In genomic region chr17:17831208-17832039, GRCh38 we compare ENCODE assay signal across 14 cellular contexts. TPM values are rescaled to one million over a fixed set of nuclear protein-coding genes. Genes with fewer than 3 reads are reported as not detected.
DNase-seq lines count a peak whose midpoint lies in the region; ATAC-seq, FAIRE-seq and TF ChIP-seq lines count a peak whose summit lies in the region.
"Had no signal": no experiment of that assay in that cellular context is flagged by ENCODE, and none has a peak within 500 bp of the region (broad histone marks: within the 10 kb centered on the region; RNA-seq: fewer than 3 reads in every experiment).

No MANE protein-coding gene starts in this region.

- peaks cover 12% of the 10 kb centered on the region for H3K4me1 Mint-ChIP-seq in astrocyte (ENCODE audit: low read depth, unreplicated experiment)

- H3K36me3 Mint-ChIP-seq in astrocyte (ENCODE audit: low read depth, unreplicated experiment) = peaks cover 13% of the 10 kb centered on the region

- peaks cover 49% of the 10 kb centered on the region for H3K4me1 ChIP-seq in Karpas-422 (ENCODE audit: low read length)
- H3K4me1 ChIP-seq in astrocyte (ENCODE audit: insufficient read depth, low read length) = peaks cover 18% of the 10 kb centered on the region
- H3K4me1 ChIP-seq in skeletal muscle tissue (ENCODE audit: control insufficient read depth in 3 of 3, insufficient read depth in 3 of 3, low read length in 3 of 3) = peaks cover 73 to 82% (median 75%) of the 10 kb centered on the region in 3 donors

- H4K20me1 ChIP-seq in Karpas-422 (ENCODE audit: insufficient read depth, low read depth, low read length) = peaks cover 14% of the 10 kb centered on the region
- H4K20me1 ChIP-seq in astrocyte (ENCODE audit: insufficient read depth, low read length) = peaks cover 85% of the 10 kb centered on the region

- no peaks in the 10 kb centered on the region for H3K27me3 ChIP-seq in Karpas-422 (ENCODE audit: low read length)
- no peaks in the 10 kb centered on the region for H3K27me3 ChIP-seq in astrocyte (ENCODE audit: insufficient read depth, low read length)
- no peaks in the 10 kb centered on the region for H3K27me3 ChIP-seq in layer of hippocampus (ENCODE audit: control insufficient read depth, insufficient read depth, low read length)
- H3K27me3 ChIP-seq in skeletal muscle tissue (ENCODE audit: control insufficient read depth in 3 of 3, insufficient read depth in 3 of 3, low read length in 3 of 3) = no peaks in the 10 kb centered on the region

- TF ChIP-seq CTCF in astrocyte (IDR thresholded peaks at IDR 0.05; ENCODE audit: insufficient read depth, low read depth, low read length) (no peak), GM13976 (IDR thresholded peaks at IDR 0.05; ENCODE audit: borderline replicate concordance, control extremely low read depth, extremely low read depth, insufficient read depth, missing control alignments) (no peak)

- H3K9ac ChIP-seq in Karpas-422 (ENCODE audit: low read length) = no peak overlapping the region
- no peak overlapping the region for H3K9ac ChIP-seq in astrocyte (ENCODE audit: low read length)
- peak overlapping the region; percentile 24 to 74 (median 69) for H3K9ac ChIP-seq in skeletal muscle tissue (ENCODE audit: low read depth in 1 of 3, low read length in 3 of 3)
- H3K9ac ChIP-seq: KMS-11 had no signal

- no peak overlapping the region for H3K27ac ChIP-seq in Karpas-422 (ENCODE audit: low read length)
- H3K27ac ChIP-seq in astrocyte (ENCODE audit: low read depth, low read length) = no peak overlapping the region
- H3K27ac ChIP-seq in layer of hippocampus (ENCODE audit: low read depth, low read length) = peak overlapping the region; percentile 74
- H3K27ac ChIP-seq in skeletal muscle tissue (ENCODE audit: low read depth, low read length) = peak overlapping the region; percentile 82
- H3K27ac ChIP-seq: KMS-11 had no signal

- H2AFZ ChIP-seq in Karpas-422 (ENCODE audit: low read length) (no peak overlapping the region), astrocyte (ENCODE audit: low read depth, low read length) (no peak overlapping the region)

- H3K79me2 ChIP-seq in Karpas-422 (ENCODE audit: low read length) = peaks cover 91% of the 10 kb centered on the region
- H3K79me2 ChIP-seq in astrocyte (ENCODE audit: insufficient read depth, low read length) = peaks cover 92% of the 10 kb centered on the region

- no peak for FAIRE-seq in astrocyte (lab: Jason Lieb, UNC)

- H3K9me3 ChIP-seq in Karpas-422 (ENCODE audit: low read length) = no peaks in the 10 kb centered on the region
- no peaks in the 10 kb centered on the region for H3K9me3 ChIP-seq in astrocyte (ENCODE audit: insufficient read depth, low read depth, low read length)
- no peaks in the 10 kb centered on the region for H3K9me3 ChIP-seq in skeletal muscle tissue (ENCODE audit: control insufficient read depth in 3 of 3, low read length in 3 of 3)

- peak; percentile 38 for DNase-seq in Karpas-422
- no peak for DNase-seq in astrocyte (ENCODE audit: low read depth)
- DNase-seq in GM13976 (ENCODE audit: low spot score) = no peak
- no peak for DNase-seq in HT-29 (ENCODE audit: low spot score)
- DNase-seq: erythroblast; immature natural killer cell; OCI-M1; stimulated activated naive B cell treated with anti-CD40 and anti-IgM and Interleukin-4, amounts not matched to agents 10 μg/mL and 1 μg/mL and 100 μg/mL, for 72 hours; T1000 had no signal

- peak overlapping the region; percentile 26 for H3K27ac Mint-ChIP-seq in astrocyte (ENCODE audit: unreplicated experiment)
- H3K27ac Mint-ChIP-seq: immature natural killer cell had no signal

- H3K27me3 Mint-ChIP-seq in astrocyte (ENCODE audit: low read depth, unreplicated experiment) = no peaks in the 10 kb centered on the region
- H3K27me3 Mint-ChIP-seq: stimulated activated naive B cell treated with anti-CD40 and anti-IgM and Interleukin-4, amounts not matched to agents 10 μg/mL and 1 μg/mL and 100 μg/mL, for 72 hours had no signal

- H3K4me3 ChIP-seq in Karpas-422 (ENCODE audit: low read length) = no peak overlapping the region
- no peak overlapping the region for H3K4me3 ChIP-seq in astrocyte (ENCODE audit: insufficient read depth, low read depth, low read length)
- H3K4me3 ChIP-seq in skeletal muscle tissue (ENCODE audit: low read length in 3 of 3) = peak overlapping the region in 1 of 3 donors; percentile 1

- no peak overlapping the region for H3K4me3 Mint-ChIP-seq in astrocyte (ENCODE audit: unreplicated experiment)

- no peaks in the 10 kb centered on the region for H3K36me3 ChIP-seq in Karpas-422 (ENCODE audit: insufficient read depth, low read length)
- no peaks in the 10 kb centered on the region for H3K36me3 ChIP-seq in astrocyte (ENCODE audit: insufficient read depth, low read length)
- peaks cover 0 to 12% (median 0%) of the 10 kb centered on the region in 3 donors for H3K36me3 ChIP-seq in skeletal muscle tissue (ENCODE audit: control insufficient read depth in 3 of 3, insufficient read depth in 3 of 3, low read length in 3 of 3)

- in situ Hi-C loops in GM13976 (cut with MboI; ENCODE audit: low sequenced_read_pairs, unreplicated experiment) = no loop called here

- no peaks in the 10 kb centered on the region for H3K9me3 Mint-ChIP-seq in astrocyte (ENCODE audit: unreplicated experiment)
- H3K9me3 Mint-ChIP-seq: immature natural killer cell; stimulated activated naive B cell treated with anti-CD40 and anti-IgM and Interleukin-4, amounts not matched to agents 10 μg/mL and 1 μg/mL and 100 μg/mL, for 72 hours had no signal

- ATAC-seq in GM18511 (IDR thresholded peaks at IDR 0.05; ENCODE audit: unreplicated experiment) (no peak), GM21390 (IDR thresholded peaks at IDR 0.05; ENCODE audit: unreplicated experiment) (no peak)
- ATAC-seq: stimulated activated naive B cell treated with anti-CD40 and anti-IgM and Interleukin-4, amounts not matched to agents 10 μg/mL and 1 μg/mL and 100 μg/mL, for 72 hours had no signal

- H3K4me2 ChIP-seq in Karpas-422 (ENCODE audit: low read depth, low read length, poor library complexity, severe bottlenecking) (no peak overlapping the region), astrocyte (ENCODE audit: low read length) (peak overlapping the region; percentile 15)
- H3K4me2 ChIP-seq: KMS-11 had no signal

- no peaks in the 10 kb centered on the region for H3K9me2 ChIP-seq in Karpas-422 (replicated peaks; ENCODE audit: insufficient read depth, low read length)

RNA-seq across cellular contexts. Expression of gene SREBF1, which starts 5.4 kb away (rescaled TPM):
- 52.0 and 103 TPM in 2 replicates for total RNA-seq in Karpas-422 (2014; rRNA removed; shearing (Covaris generic); ENCODE audit: low replicate concordance)
- total RNA-seq in astrocyte = 59.2 and 65.6 TPM in 2 replicates
- 23.0 TPM for total RNA-seq in skeletal muscle tissue
- 296 and 304 TPM in 2 replicates for total RNA-seq in HT-29 (2014; rRNA removed; shearing (Covaris generic))

Comparison
In these comparisons a context has a peak if more than half of its experiments do, and no peak if none do; other contexts are left out.
1. H3K27ac ChIP-seq: peak in layer of hippocampus (single experiment) and skeletal muscle tissue (single experiment); none in Karpas-422 (single experiment) and astrocyte (single experiment).
2. H3K9ac ChIP-seq: peak in skeletal muscle tissue (3 of 3); none in Karpas-422 (single experiment) and astrocyte (single experiment).